In the genomic region with DNA sequence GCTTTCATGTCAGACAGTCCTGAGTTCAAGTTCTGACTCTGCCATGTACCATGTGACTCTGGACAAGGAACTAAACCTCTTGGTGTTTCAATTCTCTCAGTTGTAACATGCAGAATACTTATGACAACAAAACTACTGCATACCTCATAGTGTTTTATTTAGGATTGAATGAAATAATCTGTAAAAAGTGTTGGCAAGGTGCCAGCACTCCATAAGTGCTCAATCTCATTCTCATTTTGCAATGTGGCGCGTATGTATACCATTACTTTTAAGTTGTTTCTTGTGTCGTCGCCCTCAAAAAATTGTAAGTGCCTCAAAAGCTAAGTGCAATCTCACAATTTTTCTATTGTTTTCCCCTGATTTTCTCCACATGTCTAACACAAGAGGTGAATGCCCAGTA, we compare ENCODE assay signal across 8 cellular contexts.
"Had no signal": no experiment of that assay in that cellular context is flagged by ENCODE, and none has a peak within 500 bp of the region (broad histone marks: within the 10 kb centered on the region; RNA-seq: fewer than 3 reads in every experiment).

No MANE protein-coding gene starts in this region.

- H3K36me3 Mint-ChIP-seq: IgD-negative memory B cell had no signal

- H2AFZ ChIP-seq: GM23338 had no signal

- FAIRE-seq: H1, H54, HTR-8/SVneo had no signal

- H3K4me2 ChIP-seq: GM23338 had no signal

- H3K27ac Mint-ChIP-seq: GM23338, H9, IgD-negative memory B cell had no signal

- H3K4me3 Mint-ChIP-seq: GM23338, H9, IgD-negative memory B cell had no signal

- H3K4me3 ChIP-seq: GM23338 had no signal

- DNase-seq: H9, HCEC 1CT, KG1 had no signal

- H3K4me1 Mint-ChIP-seq: IgD-negative memory B cell had no signal

- H3K9me3 Mint-ChIP-seq: GM23338, H9 had no signal
